ENCODE assay signal across 1 cellular context in genomic region chr7:992742-993607, GRCh38.
A peak's percentile ranks its signal among the peaks of the same experiment; 100 is the strongest.
TF ChIP-seq lines count a peak whose summit lies in the region.

No MANE protein-coding gene starts in this region.

TF ChIP-seq in HepG2, 621 proteins besides CTCF, POLR2A, EP300 and RAD21 (continued from another document and continues in another):
- TF ChIP-seq ZNF646 (CRISPR knock-in tag; IDR thresholded peaks at IDR 0.05) = no peak
- TF ChIP-seq PRPF4 (IDR thresholded peaks at IDR 0.05; ENCODE audit: low read depth, low read length, poor library complexity, severe bottlenecking) = no peak
- TF ChIP-seq MLLT10 (CRISPR knock-in tag; IDR thresholded peaks at IDR 0.05) = no peak
- TF ChIP-seq LCORL (IDR thresholded peaks at IDR 0.05) = peak; percentile 65; the same call in 1 of the 2 replicates
- TF ChIP-seq LCORL (CRISPR knock-in tag; IDR thresholded peaks at IDR 0.05) = peak; percentile 99
- no peak for TF ChIP-seq MTF1 (CRISPR knock-in tag; IDR thresholded peaks at IDR 0.05)
- no peak for TF ChIP-seq AKNA (CRISPR knock-in tag; IDR thresholded peaks at IDR 0.05; ENCODE audit: borderline replicate concordance)
- peak; percentile 96 for TF ChIP-seq EED (CRISPR knock-in tag; IDR thresholded peaks at IDR 0.05)
- TF ChIP-seq, protein P1, sequence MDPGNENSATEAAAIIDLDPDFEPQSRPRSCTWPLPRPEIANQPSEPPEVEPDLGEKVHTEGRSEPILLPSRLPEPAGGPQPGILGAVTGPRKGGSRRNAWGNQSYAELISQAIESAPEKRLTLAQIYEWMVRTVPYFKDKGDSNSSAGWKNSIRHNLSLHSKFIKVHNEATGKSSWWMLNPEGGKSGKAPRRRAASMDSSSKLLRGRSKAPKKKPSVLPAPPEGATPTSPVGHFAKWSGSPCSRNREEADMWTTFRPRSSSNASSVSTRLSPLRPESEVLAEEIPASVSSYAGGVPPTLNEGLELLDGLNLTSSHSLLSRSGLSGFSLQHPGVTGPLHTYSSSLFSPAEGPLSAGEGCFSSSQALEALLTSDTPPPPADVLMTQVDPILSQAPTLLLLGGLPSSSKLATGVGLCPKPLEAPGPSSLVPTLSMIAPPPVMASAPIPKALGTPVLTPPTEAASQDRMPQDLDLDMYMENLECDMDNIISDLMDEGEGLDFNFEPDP (CRISPR knock-in tag; conservative IDR thresholded peaks at IDR 0.05) = 0 out of 2 replicates have a peak, but pooled peaks have one; percentile 66
- peak; percentile 60 for TF ChIP-seq ESRRA (CRISPR knock-in tag; IDR thresholded peaks at IDR 0.05; ENCODE audit: low read depth)
- no peak for TF ChIP-seq ZNF549 (CRISPR knock-in tag; IDR thresholded peaks at IDR 0.05)
- TF ChIP-seq, protein P2, sequence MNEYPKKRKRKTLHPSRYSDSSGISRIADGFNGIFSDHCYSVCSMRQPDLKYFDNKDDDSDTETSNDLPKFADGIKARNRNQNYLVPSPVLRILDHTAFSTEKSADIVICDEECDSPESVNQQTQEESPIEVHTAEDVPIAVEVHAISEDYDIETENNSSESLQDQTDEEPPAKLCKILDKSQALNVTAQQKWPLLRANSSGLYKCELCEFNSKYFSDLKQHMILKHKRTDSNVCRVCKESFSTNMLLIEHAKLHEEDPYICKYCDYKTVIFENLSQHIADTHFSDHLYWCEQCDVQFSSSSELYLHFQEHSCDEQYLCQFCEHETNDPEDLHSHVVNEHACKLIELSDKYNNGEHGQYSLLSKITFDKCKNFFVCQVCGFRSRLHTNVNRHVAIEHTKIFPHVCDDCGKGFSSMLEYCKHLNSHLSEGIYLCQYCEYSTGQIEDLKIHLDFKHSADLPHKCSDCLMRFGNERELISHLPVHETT (CRISPR knock-in tag; conservative IDR thresholded peaks at IDR 0.05) = no peak
- no peak for TF ChIP-seq ZNF850 (CRISPR knock-in tag; conservative IDR thresholded peaks at IDR 0.05)
- no peak for TF ChIP-seq RARG (CRISPR knock-in tag; IDR thresholded peaks at IDR 0.05; ENCODE audit: low read depth)
- peak; percentile 72; the same call in 1 of the 2 replicates for TF ChIP-seq ZNF296 (CRISPR knock-in tag; conservative IDR thresholded peaks at IDR 0.05)
- no peak for TF ChIP-seq ZNF251 (CRISPR knock-in tag; IDR thresholded peaks at IDR 0.05)
- TF ChIP-seq STAT5B (CRISPR knock-in tag; IDR thresholded peaks at IDR 0.05) = no peak
- peak; percentile 99 for TF ChIP-seq STAG1 (CRISPR knock-in tag; IDR thresholded peaks at IDR 0.05)
- no peak for TF ChIP-seq ZNF75D (CRISPR knock-in tag; IDR thresholded peaks at IDR 0.05; ENCODE audit: borderline replicate concordance)
- TF ChIP-seq ZNF761 (CRISPR knock-in tag; conservative IDR thresholded peaks at IDR 0.05) = peak; percentile 78; the same call in 1 of the 2 replicates
- peak; percentile 17; the same call in 1 of the 2 replicates for TF ChIP-seq ZNF776 (CRISPR knock-in tag; IDR thresholded peaks at IDR 0.05)
- no peak; the same call in 1 of the 2 replicates for TF ChIP-seq HBP1 (CRISPR knock-in tag; IDR thresholded peaks at IDR 0.05; ENCODE audit: low read depth)
- peak; percentile 61; the same call in 1 of the 2 replicates for TF ChIP-seq ETV6 (CRISPR knock-in tag; conservative IDR thresholded peaks at IDR 0.05)
- TF ChIP-seq ZKSCAN8 (CRISPR knock-in tag; IDR thresholded peaks at IDR 0.05; ENCODE audit: borderline replicate concordance) = peak; percentile 81; the same call in 1 of the 2 replicates
- TF ChIP-seq ZNF362 (CRISPR knock-in tag; IDR thresholded peaks at IDR 0.05; ENCODE audit: borderline replicate concordance) = peak; percentile 64; the same call in 1 of the 2 replicates
- TF ChIP-seq, protein P3, sequence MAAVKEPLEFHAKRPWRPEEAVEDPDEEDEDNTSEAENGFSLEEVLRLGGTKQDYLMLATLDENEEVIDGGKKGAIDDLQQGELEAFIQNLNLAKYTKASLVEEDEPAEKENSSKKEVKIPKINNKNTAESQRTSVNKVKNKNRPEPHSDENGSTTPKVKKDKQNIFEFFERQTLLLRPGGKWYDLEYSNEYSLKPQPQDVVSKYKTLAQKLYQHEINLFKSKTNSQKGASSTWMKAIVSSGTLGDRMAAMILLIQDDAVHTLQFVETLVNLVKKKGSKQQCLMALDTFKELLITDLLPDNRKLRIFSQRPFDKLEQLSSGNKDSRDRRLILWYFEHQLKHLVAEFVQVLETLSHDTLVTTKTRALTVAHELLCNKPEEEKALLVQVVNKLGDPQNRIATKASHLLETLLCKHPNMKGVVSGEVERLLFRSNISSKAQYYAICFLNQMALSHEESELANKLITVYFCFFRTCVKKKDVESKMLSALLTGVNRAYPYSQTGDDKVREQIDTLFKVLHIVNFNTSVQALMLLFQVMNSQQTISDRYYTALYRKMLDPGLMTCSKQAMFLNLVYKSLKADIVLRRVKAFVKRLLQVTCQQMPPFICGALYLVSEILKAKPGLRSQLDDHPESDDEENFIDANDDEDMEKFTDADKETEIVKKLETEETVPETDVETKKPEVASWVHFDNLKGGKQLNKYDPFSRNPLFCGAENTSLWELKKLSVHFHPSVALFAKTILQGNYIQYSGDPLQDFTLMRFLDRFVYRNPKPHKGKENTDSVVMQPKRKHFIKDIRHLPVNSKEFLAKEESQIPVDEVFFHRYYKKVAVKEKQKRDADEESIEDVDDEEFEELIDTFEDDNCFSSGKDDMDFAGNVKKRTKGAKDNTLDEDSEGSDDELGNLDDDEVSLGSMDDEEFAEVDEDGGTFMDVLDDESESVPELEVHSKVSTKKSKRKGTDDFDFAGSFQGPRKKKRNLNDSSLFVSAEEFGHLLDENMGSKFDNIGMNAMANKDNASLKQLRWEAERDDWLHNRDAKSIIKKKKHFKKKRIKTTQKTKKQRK (IDR thresholded peaks at IDR 0.05; ENCODE audit: low read length) = no peak
- TF ChIP-seq, protein P4, sequence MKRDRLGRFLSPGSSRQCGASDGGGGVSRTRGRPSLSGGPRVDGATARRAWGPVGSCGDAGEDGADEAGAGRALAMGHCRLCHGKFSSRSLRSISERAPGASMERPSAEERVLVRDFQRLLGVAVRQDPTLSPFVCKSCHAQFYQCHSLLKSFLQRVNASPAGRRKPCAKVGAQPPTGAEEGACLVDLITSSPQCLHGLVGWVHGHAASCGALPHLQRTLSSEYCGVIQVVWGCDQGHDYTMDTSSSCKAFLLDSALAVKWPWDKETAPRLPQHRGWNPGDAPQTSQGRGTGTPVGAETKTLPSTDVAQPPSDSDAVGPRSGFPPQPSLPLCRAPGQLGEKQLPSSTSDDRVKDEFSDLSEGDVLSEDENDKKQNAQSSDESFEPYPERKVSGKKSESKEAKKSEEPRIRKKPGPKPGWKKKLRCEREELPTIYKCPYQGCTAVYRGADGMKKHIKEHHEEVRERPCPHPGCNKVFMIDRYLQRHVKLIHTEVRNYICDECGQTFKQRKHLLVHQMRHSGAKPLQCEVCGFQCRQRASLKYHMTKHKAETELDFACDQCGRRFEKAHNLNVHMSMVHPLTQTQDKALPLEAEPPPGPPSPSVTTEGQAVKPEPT (CRISPR knock-in tag; IDR thresholded peaks at IDR 0.05; ENCODE audit: low read depth) = peak; percentile 82
- no peak for TF ChIP-seq ELK4 (CRISPR knock-in tag; IDR thresholded peaks at IDR 0.05; ENCODE audit: borderline replicate concordance)
